19 cellular contexts compared by ENCODE assay signal in genomic region chr15:40418126-40418525, GRCh38.
"Had no signal": no experiment of that assay in that cellular context is flagged by ENCODE, and none has a peak within 500 bp of the region (broad histone marks: within the 10 kb centered on the region; RNA-seq: fewer than 3 reads in every experiment).

No MANE protein-coding gene starts in this region.

- H3K9me3 ChIP-seq: MG63, SK-N-SH had no signal

- DNase-seq: Karpas-422, KG1, MG63, NCI-H1092 treated with DMSO at 0.1 percent for 48 hours, NCI-H1436, NCI-H187, NCI-H2029, NCI-H2081 treated with DMSO at 0.1 percent for 48 hours, NCI-H2171, NCI-H226, NCI-H446, NCI-H510A, NCI-H524 treated with DMSO at 0.1 percent for 48 hours, NCI-H69, NCI-H774, RPMI8226, SHP77, SK-N-SH, SW 1271 had no signal

- H3K27me3 ChIP-seq: MG63 had no signal

- H3K4me3 ChIP-seq: MG63 had no signal
